ENCODE assay signal across 19 cellular contexts in genomic region chr5:150303660-150304411, GRCh38. TPM values are rescaled to one million over a fixed set of nuclear protein-coding genes. Genes with fewer than 3 reads are reported as not detected.
DNase-seq lines count a peak whose midpoint lies in the region; ATAC-seq and TF ChIP-seq lines count a peak whose summit lies in the region.
"Had no signal": no experiment of that assay in that cellular context is flagged by ENCODE, and none has a peak within 500 bp of the region (broad histone marks: within the 10 kb centered on the region; RNA-seq: fewer than 3 reads in every experiment).

No MANE protein-coding gene starts in this region.

- H3K4me3 ChIP-seq in left ventricle myocardium inferior, result no peak overlapping the region
- H3K4me3 ChIP-seq in fibroblast of mammary gland (ENCODE audit: control insufficient read depth, low read depth, low read length), result no peak overlapping the region
- no peak overlapping the region for H3K4me3 ChIP-seq in vagina

- peaks cover 14% of the 10 kb centered on the region for H3K27me3 Mint-ChIP-seq in nephron (ENCODE audit: low read depth)

- H3K36me3 ChIP-seq in left ventricle myocardium inferior, result no peaks in the 10 kb centered on the region
- H3K36me3 ChIP-seq in vagina, result no peaks in the 10 kb centered on the region

- no peak for ATAC-seq in left cardiac atrium
- no peak for ATAC-seq in HG03457 (IDR thresholded peaks at IDR 0.05; ENCODE audit: unreplicated experiment)
- ATAC-seq: activated T-helper 17 cell treated with anti-CD3 and anti-CD28 coated beads, Interleukin-2, amount 50 U/mL, for 72 hours; stimulated activated memory B cell treated with anti-CD40 and anti-IgM and Interleukin-4, amounts not matched to agents 10 μg/mL and 1 μg/mL and 100 μg/mL, for 72 hours; T-cell had no signal

- H3K27me3 ChIP-seq in left ventricle myocardium inferior (ENCODE audit: low read depth) (peaks cover 51% of the 10 kb centered on the region), vagina (no peaks in the 10 kb centered on the region)

- no peaks in the 10 kb centered on the region for H3K9me3 Mint-ChIP-seq in nephron
- H3K9me3 Mint-ChIP-seq: activated T-helper 17 cell treated with anti-CD3 and anti-CD28 coated beads, Interleukin-2, amount 50 U/mL, for 72 hours; endodermal cell; stimulated activated memory B cell treated with anti-CD40 and anti-IgM and Interleukin-4, amounts not matched to agents 10 μg/mL and 1 μg/mL and 100 μg/mL, for 72 hours; T-cell had no signal

- H3K9me3 ChIP-seq in left ventricle myocardium inferior (replicated peaks) (no peaks in the 10 kb centered on the region), vagina (no peaks in the 10 kb centered on the region)

- H3K27ac ChIP-seq in left ventricle myocardium inferior (replicated peaks) (peak overlapping the region; percentile 61), vagina (peak overlapping the region; percentile 87)
- H3K27ac ChIP-seq: parathyroid adenoma had no signal

- H3K4me3 Mint-ChIP-seq in nephron, result peak overlapping the region; percentile 50 to 80 (median 73)
- H3K4me3 Mint-ChIP-seq: activated T-helper 17 cell treated with anti-CD3 and anti-CD28 coated beads, Interleukin-2, amount 50 U/mL, for 72 hours; stimulated activated memory B cell treated with anti-CD40 and anti-IgM and Interleukin-4, amounts not matched to agents 10 μg/mL and 1 μg/mL and 100 μg/mL, for 72 hours; T-cell had no signal

- H3K36me3 Mint-ChIP-seq in nephron (ENCODE audit: low read depth), result no peaks in the 10 kb centered on the region
- H3K36me3 Mint-ChIP-seq: CD4-positive, CD25-positive, alpha-beta regulatory T cell; stimulated activated memory B cell treated with anti-CD40 and anti-IgM and Interleukin-4, amounts not matched to agents 10 μg/mL and 1 μg/mL and 100 μg/mL, for 72 hours; T-cell had no signal

- TF ChIP-seq POLR2A in vagina (IDR thresholded peaks at IDR 0.05), result no peak

- DNase-seq in left ventricle myocardium inferior (no peak), left cardiac atrium (no peak), fibroblast of mammary gland (ENCODE audit: low read depth) (peak; percentile 42), vagina (ENCODE audit: extremely low spot score in 2 of 2) (no peak), NCI-H2107 (lab: John Stamatoyannopoulos, UW) (no peak), NCI-H774 (lab: John Stamatoyannopoulos, UW) (no peak)
- DNase-seq: CD4-positive, CD25-positive, alpha-beta regulatory T cell; central memory CD4-positive, alpha-beta T cell; DMS79; endodermal cell; KG1; NCI-H1048; NCI-H748 treated with DMSO at 0.1 percent for 48 hours; T-cell had no signal

- H3K4me1 ChIP-seq in left ventricle myocardium inferior, result peaks cover 23% of the 10 kb centered on the region
- peaks cover 64% of the 10 kb centered on the region for H3K4me1 ChIP-seq in vagina
- H3K4me1 ChIP-seq: parathyroid adenoma had no signal

- intact Hi-C loops in left ventricle myocardium inferior (cut with micrococcal nuclease), result no loop called here
- intact Hi-C loops in left cardiac atrium (cut with DNase I), result no loop called here
- intact Hi-C loops in vagina (cut with DNase I), result no loop called here

- TF ChIP-seq CTCF in left ventricle myocardium inferior (IDR thresholded peaks at IDR 0.05; ENCODE audit: borderline replicate concordance) (no peak), fibroblast of mammary gland (conservative IDR thresholded peaks at IDR 0.05; ENCODE audit: control insufficient read depth, insufficient read depth, low read depth, low read length) (no peak), nephron (IDR thresholded peaks at IDR 0.05; ENCODE audit: unreplicated experiment in 3 of 3) (no peak), vagina (IDR thresholded peaks at IDR 0.05) (no peak)

- peaks cover 72% of the 10 kb centered on the region for H3K4me1 Mint-ChIP-seq in nephron
- H3K4me1 Mint-ChIP-seq: activated T-helper 17 cell treated with anti-CD3 and anti-CD28 coated beads, Interleukin-2, amount 50 U/mL, for 72 hours; stimulated activated memory B cell treated with anti-CD40 and anti-IgM and Interleukin-4, amounts not matched to agents 10 μg/mL and 1 μg/mL and 100 μg/mL, for 72 hours had no signal

- peak overlapping the region; percentile 95 to 99 (median 97) for H3K27ac Mint-ChIP-seq in nephron
- H3K27ac Mint-ChIP-seq: activated T-helper 17 cell treated with anti-CD3 and anti-CD28 coated beads, Interleukin-2, amount 50 U/mL, for 72 hours; CD4-positive, CD25-positive, alpha-beta regulatory T cell; endodermal cell; stimulated activated memory B cell treated with anti-CD40 and anti-IgM and Interleukin-4, amounts not matched to agents 10 μg/mL and 1 μg/mL and 100 μg/mL, for 72 hours; T-cell had no signal

RNA-seq across cellular contexts. Expression of gene ARSI, which starts 1.1 kb away (rescaled TPM):
- total RNA-seq in left ventricle myocardium inferior (0.16 TPM), left cardiac atrium (under 1 TPM; 0.68 to 0.84 TPM), vagina (4.7 TPM)
- total RNA-seq: activated T-helper 17 cell treated with anti-CD3 and anti-CD28 coated beads, Interleukin-2, amount 50 U/mL, for 72 hours; CD4-positive, CD25-positive, alpha-beta regulatory T cell had no signal

RNA-seq across cellular contexts. Expression of gene CAMK2A, which starts 14.3 kb away (rescaled TPM):
- total RNA-seq in left ventricle myocardium inferior (19.4 TPM), left cardiac atrium (10 to 100 TPM; 10.8 to 16.3 TPM), vagina (0.49 TPM)
- total RNA-seq: activated T-helper 17 cell treated with anti-CD3 and anti-CD28 coated beads, Interleukin-2, amount 50 U/mL, for 72 hours; CD4-positive, CD25-positive, alpha-beta regulatory T cell; T-cell had no signal

RNA-seq across cellular contexts. Expression of gene TCOF1, which starts 53.7 kb away (rescaled TPM):
- total RNA-seq in left ventricle myocardium inferior, result 19.3 TPM
- 10 to 100 TPM; 17.4 to 18.5 TPM for total RNA-seq in left cardiac atrium
- 39.3 TPM for total RNA-seq in vagina
